Comparison of ENCODE assay signal across 1 cellular context in the genomic region with DNA sequence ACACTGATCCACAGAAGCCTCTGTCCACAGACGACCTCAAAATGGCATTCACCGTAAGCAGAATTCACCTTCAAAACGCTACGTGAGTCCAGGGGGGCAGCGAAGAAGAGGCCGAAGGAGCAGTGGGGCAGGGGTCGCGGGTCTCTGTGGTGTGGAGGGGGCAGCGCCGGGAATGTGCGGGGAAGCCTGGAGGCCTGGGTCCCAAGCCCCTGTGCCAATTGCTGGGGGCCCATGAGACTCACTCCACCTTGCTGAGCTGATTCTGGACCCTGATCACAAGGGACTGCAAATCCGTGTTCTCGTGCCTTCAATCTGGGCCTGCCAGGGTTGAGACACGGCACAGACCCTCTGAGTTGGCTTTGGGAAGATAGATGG.
TF ChIP-seq lines count a peak whose summit lies in the region.

No MANE protein-coding gene starts in this region.

TF ChIP-seq in HCT116, 20 proteins besides CTCF, POLR2A, EP300 and RAD21:
- TF ChIP-seq, protein P1, sequence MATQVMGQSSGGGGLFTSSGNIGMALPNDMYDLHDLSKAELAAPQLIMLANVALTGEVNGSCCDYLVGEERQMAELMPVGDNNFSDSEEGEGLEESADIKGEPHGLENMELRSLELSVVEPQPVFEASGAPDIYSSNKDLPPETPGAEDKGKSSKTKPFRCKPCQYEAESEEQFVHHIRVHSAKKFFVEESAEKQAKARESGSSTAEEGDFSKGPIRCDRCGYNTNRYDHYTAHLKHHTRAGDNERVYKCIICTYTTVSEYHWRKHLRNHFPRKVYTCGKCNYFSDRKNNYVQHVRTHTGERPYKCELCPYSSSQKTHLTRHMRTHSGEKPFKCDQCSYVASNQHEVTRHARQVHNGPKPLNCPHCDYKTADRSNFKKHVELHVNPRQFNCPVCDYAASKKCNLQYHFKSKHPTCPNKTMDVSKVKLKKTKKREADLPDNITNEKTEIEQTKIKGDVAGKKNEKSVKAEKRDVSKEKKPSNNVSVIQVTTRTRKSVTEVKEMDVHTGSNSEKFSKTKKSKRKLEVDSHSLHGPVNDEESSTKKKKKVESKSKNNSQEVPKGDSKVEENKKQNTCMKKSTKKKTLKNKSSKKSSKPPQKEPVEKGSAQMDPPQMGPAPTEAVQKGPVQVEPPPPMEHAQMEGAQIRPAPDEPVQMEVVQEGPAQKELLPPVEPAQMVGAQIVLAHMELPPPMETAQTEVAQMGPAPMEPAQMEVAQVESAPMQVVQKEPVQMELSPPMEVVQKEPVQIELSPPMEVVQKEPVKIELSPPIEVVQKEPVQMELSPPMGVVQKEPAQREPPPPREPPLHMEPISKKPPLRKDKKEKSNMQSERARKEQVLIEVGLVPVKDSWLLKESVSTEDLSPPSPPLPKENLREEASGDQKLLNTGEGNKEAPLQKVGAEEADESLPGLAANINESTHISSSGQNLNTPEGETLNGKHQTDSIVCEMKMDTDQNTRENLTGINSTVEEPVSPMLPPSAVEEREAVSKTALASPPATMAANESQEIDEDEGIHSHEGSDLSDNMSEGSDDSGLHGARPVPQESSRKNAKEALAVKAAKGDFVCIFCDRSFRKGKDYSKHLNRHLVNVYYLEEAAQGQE (IDR thresholded peaks at IDR 0.05; ENCODE audit: low read depth), result no peak
- TF ChIP-seq EZH2 (IDR thresholded peaks at IDR 0.05), result no peak
- no peak for TF ChIP-seq YY1 (IDR thresholded peaks at IDR 0.05; ENCODE audit: extremely low read depth, insufficient replicate concordance, low read depth, low read length)
- TF ChIP-seq EGR1 (IDR thresholded peaks at IDR 0.05; ENCODE audit: low read depth), result no peak
- no peak for TF ChIP-seq JUND (IDR thresholded peaks at IDR 0.05)
